Comparison of ENCODE assay signal across 8 cellular contexts in genomic region chr12:120528861-120529525, GRCh38. TPM values are rescaled to one million over a fixed set of nuclear protein-coding genes. Genes with fewer than 3 reads are reported as not detected.
DNase-seq lines count a peak whose midpoint lies in the region; ATAC-seq and TF ChIP-seq lines count a peak whose summit lies in the region.

COQ5 (minus strand) TSS chr12:120529158; CDS start chr12:120529141, 17 bp downstream.

- CTCF ChIA-PET in AG04450 (lab: Charles Lee) = interaction anchor here (0.9 kb wide), 1 partner anchor 807 kb away, joined by 3 read pairs; no protein-coding TSS in a partner anchor

- TF ChIP-seq CTCF in AG04450 (IDR thresholded peaks at IDR 0.05; ENCODE audit: low read depth, low read length) (no peak), choroid plexus epithelial cell (conservative IDR thresholded peaks at IDR 0.05; ENCODE audit: low read depth, low read length) (no peak)

- peak within 1 kb of the TSS; percentile 92 for H3K4me3 ChIP-seq in AG04450 (ENCODE audit: low read depth, low read length)
- peak within 1 kb of the TSS; percentile 92 for H3K4me3 ChIP-seq in choroid plexus epithelial cell (ENCODE audit: low read depth, low read length)

- no peaks in the 10 kb centered on the region; the same call in 1 of the 2 replicates for H3K9me3 ChIP-seq in AG04450 (ENCODE audit: control insufficient read depth, insufficient read depth, low read length)

- H3K27ac ChIP-seq in AG04450 (ENCODE audit: low read depth, low read length) = peak within 1 kb of the TSS; percentile 77

- peak; percentile 52 for DNase-seq in AG04450 (ENCODE audit: low read depth, low spot score)
- peak; percentile 57 to 83 for DNase-seq in NCI-H446 (lab: John Stamatoyannopoulos, UW)
- peak; percentile 81 to 83 for DNase-seq in activated CD4-positive, alpha-beta T cell treated with anti-CD3 and anti-CD28 coated beads for 4 hours
- DNase-seq in choroid plexus epithelial cell (ENCODE audit: low read depth) = peak; percentile 90
- DNase-seq in kidney glomerular epithelial cell (lab: John Stamatoyannopoulos, UW) = peak; percentile 85
- peak; percentile 50 to 69 for DNase-seq in stimulated activated CD4-positive, alpha-beta T cell treated with anti-CD3 and anti-CD28 coated beads, Interleukin-1b, Interleukin-23, amount 100 ng/mL, for 1 hour (ENCODE audit: low read depth in 2 of 2)

- no peaks in the 10 kb centered on the region for H3K27me3 ChIP-seq in AG04450 (ENCODE audit: control insufficient read depth, insufficient read depth, low read length)

- ATAC-seq in GM18909 (IDR thresholded peaks at IDR 0.05; ENCODE audit: poor library complexity, unreplicated experiment) (peak; percentile 85), HG03196 (IDR thresholded peaks at IDR 0.05; ENCODE audit: unreplicated experiment) (peak; percentile 77)

- POLR2A ChIA-PET in AG04450 (lab: Yijun Ruan, JAX) = interaction anchor here (0.6 to 1.9 kb wide), 8 partner anchors 10 to 823 kb away, joined by 3 to 14 read pairs (median 4); partner anchors contain the start of genes DYNLL1, POP5 and RNU4-2

RNA-seq across cellular contexts. Expression of gene COQ5, which starts in this region (rescaled TPM):
- polyA plus RNA-seq in AG04450 (2011; rRNA removed) = 36.2 and 47.1 TPM in 2 replicates
- polyA minus RNA-seq in AG04450 (2011; rRNA and poly(A)+ RNA removed) = 11.9 and 15.8 TPM in 2 replicates

Comparison
In these comparisons a context has a peak if more than half of its experiments do, and no peak if none do; other contexts are left out.
1. Peak in every context shown above with its lines: DNase-seq, ATAC-seq, H3K4me3 ChIP-seq and H3K27ac ChIP-seq.